18 cellular contexts compared by ENCODE assay signal in the genomic region with DNA sequence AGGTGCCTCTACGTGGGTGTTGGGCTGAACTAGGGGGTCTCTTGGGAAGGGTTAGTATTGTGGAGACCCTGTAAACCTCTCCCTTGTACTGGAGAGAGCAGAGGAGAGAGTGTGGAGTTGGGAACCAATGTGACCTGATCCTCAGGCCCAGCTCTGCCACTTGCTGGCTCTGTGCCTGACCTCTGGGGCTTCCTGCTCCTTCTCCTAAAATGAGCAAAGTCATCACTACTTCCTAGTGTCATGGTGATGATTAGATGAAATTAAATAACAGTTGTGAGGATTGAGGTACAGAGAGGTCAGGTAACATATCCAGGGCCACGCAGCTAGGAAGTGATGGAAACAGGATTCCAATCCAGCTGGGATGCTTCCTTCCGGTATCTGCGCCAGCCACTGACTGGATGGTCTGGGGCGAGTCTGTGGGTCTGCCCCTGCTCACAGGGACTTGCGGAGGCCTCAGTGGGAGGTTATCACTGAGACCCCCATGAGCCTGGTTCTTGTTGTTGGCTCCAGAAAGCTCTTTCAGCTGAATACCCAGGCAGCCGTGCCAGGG. TPM values are rescaled to one million over a fixed set of nuclear protein-coding genes. Genes with fewer than 3 reads are reported as not detected.
A peak's percentile ranks its signal among the peaks of the same experiment; 100 is the strongest.
DNase-seq lines count a peak whose midpoint lies in the region; ATAC-seq, FAIRE-seq and TF ChIP-seq lines count a peak whose summit lies in the region.
"Had no signal": no experiment of that assay in that cellular context is flagged by ENCODE, and none has a peak within 500 bp of the region (broad histone marks: within the 10 kb centered on the region; RNA-seq: fewer than 3 reads in every experiment).

No MANE protein-coding gene starts in this region.

- H3K79me1 ChIP-seq in IMR-90 (ENCODE audit: low read depth in 1 of 2, low read length in 2 of 2), result peaks cover 25 to 86% of the 10 kb centered on the region in 2 experiments

- no peak overlapping the region for H3K4me3 ChIP-seq in IMR-90 (ENCODE audit: insufficient read depth, low read depth, low read length)
- no peak overlapping the region for H3K4me3 ChIP-seq in astrocyte (ENCODE audit: insufficient read depth, low read depth, low read length)
- H3K4me3 ChIP-seq: breast epithelium had no signal

- no peaks in the 10 kb centered on the region for H3K27me3 Mint-ChIP-seq in activated CD4-positive, alpha-beta T cell treated with anti-CD3 and anti-CD28 coated beads, Interleukin-2, amount 10 ng/mL, durations not matched to agents 24 days and 14 days
- no peaks in the 10 kb centered on the region for H3K27me3 Mint-ChIP-seq in astrocyte (ENCODE audit: low read depth, unreplicated experiment)
- H3K27me3 Mint-ChIP-seq in neural crest cell (ENCODE audit: low read depth), result no peaks in the 10 kb centered on the region

- TF ChIP-seq POLR2A in IMR-90 (IDR thresholded peaks at IDR 0.05; ENCODE audit: low read depth, low read length), result no peak

- dilution Hi-C loops in IMR-90 (cut with HindIII; ENCODE audit: low sequenced_read_pairs, unreplicated experiment), result no loop called here

- no peak overlapping the region for H3K4me2 ChIP-seq in IMR-90 (ENCODE audit: low read depth, low read length)
- peak overlapping the region; percentile 63 for H3K4me2 ChIP-seq in astrocyte (ENCODE audit: low read length)

- no peak overlapping the region for H3K9ac ChIP-seq in IMR-90 (ENCODE audit: low read depth, low read length)
- peak overlapping the region; percentile 8 for H3K9ac ChIP-seq in astrocyte (ENCODE audit: low read length)

- peak overlapping the region; percentile 71 for H3K27ac ChIP-seq in IMR-90 (ENCODE audit: insufficient read depth, low read length)
- peak overlapping the region; percentile 33 for H3K27ac ChIP-seq in astrocyte (ENCODE audit: low read depth, low read length)

- H3K9me3 Mint-ChIP-seq in activated CD4-positive, alpha-beta T cell treated with anti-CD3 and anti-CD28 coated beads, Interleukin-2, amount 10 ng/mL, durations not matched to agents 24 days and 14 days, result no peaks in the 10 kb centered on the region
- peaks cover 4% of the 10 kb centered on the region for H3K9me3 Mint-ChIP-seq in astrocyte (ENCODE audit: unreplicated experiment)
- H3K9me3 Mint-ChIP-seq in neural crest cell, result no peaks in the 10 kb centered on the region

- H2AK9ac ChIP-seq in IMR-90 (replicated peaks; ENCODE audit: low read depth, low read length, poor library complexity), result peak overlapping the region; percentile 18

- peak overlapping the region; percentile 40 for H4K5ac ChIP-seq in IMR-90 (ENCODE audit: low read depth, low read length)

- no peaks in the 10 kb centered on the region for H3K9me3 ChIP-seq in IMR-90 (ENCODE audit: control insufficient read depth, insufficient read depth, low read length)
- H3K9me3 ChIP-seq in astrocyte (ENCODE audit: insufficient read depth, low read depth, low read length), result no peaks in the 10 kb centered on the region
- H3K9me3 ChIP-seq: breast epithelium had no signal

- H3K27ac Mint-ChIP-seq in activated CD4-positive, alpha-beta T cell treated with anti-CD3 and anti-CD28 coated beads, Interleukin-2, amount 10 ng/mL, durations not matched to agents 24 days and 14 days, result peak overlapping the region; percentile 92
- H3K27ac Mint-ChIP-seq in astrocyte (ENCODE audit: unreplicated experiment), result peak overlapping the region; percentile 91
- H3K27ac Mint-ChIP-seq in neural crest cell (ENCODE audit: unreplicated experiment), result peak overlapping the region; percentile 80

- H3K23ac ChIP-seq in IMR-90 (ENCODE audit: low read depth, low read length), result peak overlapping the region; percentile 84

- H3K4me3 Mint-ChIP-seq in activated CD4-positive, alpha-beta T cell treated with anti-CD3 and anti-CD28 coated beads, Interleukin-2, amount 10 ng/mL, durations not matched to agents 24 days and 14 days, result peak overlapping the region; percentile 79
- H3K4me3 Mint-ChIP-seq in astrocyte (ENCODE audit: unreplicated experiment) (peak overlapping the region; percentile 62), neural crest cell (no peak overlapping the region)

- no peak for TF ChIP-seq RAD21 in IMR-90 (IDR thresholded peaks at IDR 0.05; ENCODE audit: low read length)

- H3K4me1 Mint-ChIP-seq in activated CD4-positive, alpha-beta T cell treated with anti-CD3 and anti-CD28 coated beads, Interleukin-2, amount 10 ng/mL, durations not matched to agents 24 days and 14 days, result peaks cover 83% of the 10 kb centered on the region
- H3K4me1 Mint-ChIP-seq in astrocyte (ENCODE audit: low read depth, unreplicated experiment), result peaks cover 49% of the 10 kb centered on the region
- peaks cover 45% of the 10 kb centered on the region for H3K4me1 Mint-ChIP-seq in neural crest cell

- peaks cover 72% of the 10 kb centered on the region for H3K79me2 ChIP-seq in astrocyte (ENCODE audit: insufficient read depth, low read length)

- no peak for FAIRE-seq in astrocyte (lab: Jason Lieb, UNC)
- FAIRE-seq: D721Med, frontal cortex had no signal

- WGBS in IMR-90 (ENCODE audit: extremely low coverage in 2 of 2, insufficient read length in 1 of 2), 2 experiments, result 94% methylated on average over 5 of the region's 7 CpGs; no CpG with 5 or more reads in 1 of the 2 experiments

- H4K20me1 ChIP-seq in IMR-90 (ENCODE audit: insufficient read depth, low read length) (no peaks in the 10 kb centered on the region; the same call in 1 of the 2 replicates), astrocyte (ENCODE audit: insufficient read depth, low read length) (peaks cover 50% of the 10 kb centered on the region)

- DNase-seq in activated CD4-positive, alpha-beta T cell treated with anti-CD3 and anti-CD28 coated beads, Interleukin-2, amount 10 ng/mL, durations not matched to agents 24 days and 14 days, result no peak
- DNase-seq in activated CD4-positive, alpha-beta T cell treated with anti-CD3 and anti-CD28 coated beads, Interleukin-2, amount 50 U/mL, for 1 hour, result no peak
- DNase-seq in IMR-90 (no peak), astrocyte (ENCODE audit: low read depth) (no peak), neural crest cell (ENCODE audit: low read depth, low spot score) (no peak), NCI-H345 (lab: John Stamatoyannopoulos, UW) (no peak), HuH-7.5 (ENCODE audit: low spot score) (no peak)
- DNase-seq: ACHN; activated CD4-positive, alpha-beta T cell treated with anti-CD3 and anti-CD28 coated beads for 4 hours; activated gamma-delta T cell treated with Interleukin-2 at 50 U/mL for 16 hours; H7; NCI-H146; stimulated activated naive CD8-positive, alpha-beta T cell treated with anti-CD3 and anti-CD28 coated beads, Interleukin-15, Interleukin-2, amounts not matched to agents 100 U/mL and 50 U/mL, for 24 hours; SW 1271 had no signal

- CTCF ChIA-PET in IMR-90 (lab: Yijun Ruan, JAX), result interaction anchor here (1.1 kb wide), 1 partner anchor 206 kb away, joined by 4 read pairs; no protein-coding TSS in a partner anchor

- H2BK15ac ChIP-seq in IMR-90 (ENCODE audit: low read depth, low read length), result peak overlapping the region; percentile 59; the same call in 2 of the 3 replicates

- H3K9me1 ChIP-seq in IMR-90 (ENCODE audit: insufficient read depth, low read length), result peaks cover 39% of the 10 kb centered on the region

- intact Hi-C loops in activated CD4-positive, alpha-beta T cell treated with anti-CD3 and anti-CD28 coated beads, Interleukin-2, amount 10 ng/mL, durations not matched to agents 24 days and 14 days (cut with micrococcal nuclease), result loop anchor here (2.0 to 10.0 kb wide), 5 partner anchors 37 to 655 kb away; partner anchors contain the start of genes CNOT8, FAXDC2 and SAP30L
- intact Hi-C loops in IMR-90 (cut with micrococcal nuclease), result loop anchor here (2.0 kb wide), 1 partner anchor 77 kb away; no protein-coding TSS in a partner anchor

- peak overlapping the region; percentile 95 for H2AK5ac ChIP-seq in IMR-90 (ENCODE audit: low read depth, low read length)

- peaks cover 40% of the 10 kb centered on the region for H3K36me3 Mint-ChIP-seq in activated CD4-positive, alpha-beta T cell treated with anti-CD3 and anti-CD28 coated beads, Interleukin-2, amount 10 ng/mL, durations not matched to agents 24 days and 14 days (ENCODE audit: low read depth)
- H3K36me3 Mint-ChIP-seq in astrocyte (ENCODE audit: low read depth, unreplicated experiment), result peaks cover 37% of the 10 kb centered on the region
- peaks cover 2% of the 10 kb centered on the region for H3K36me3 Mint-ChIP-seq in neural crest cell (ENCODE audit: low read depth)

- peak overlapping the region; percentile 46 to 76; a peak in 3 of 4 replicates for H4K8ac ChIP-seq in IMR-90 (ENCODE audit: low read depth in 2 of 2, low read length in 2 of 2)

- H3K36me3 ChIP-seq in IMR-90 (ENCODE audit: control insufficient read depth, insufficient read depth, low read length) (peaks cover 2% of the 10 kb centered on the region; the same call in 1 of the 2 replicates), astrocyte (ENCODE audit: insufficient read depth, low read length) (peaks cover 10% of the 10 kb centered on the region)
- H3K36me3 ChIP-seq: breast epithelium had no signal

- BruUV-seq in IMR-90 (replicated peaks; lab: Mats Ljungman, UMichigan), result no TSS peak

- H3K4me1 ChIP-seq in IMR-90 (ENCODE audit: control insufficient read depth, insufficient read depth, low read length) (peaks cover 31% of the 10 kb centered on the region), astrocyte (ENCODE audit: insufficient read depth, low read length) (peaks cover 41% of the 10 kb centered on the region)

- H2BK20ac ChIP-seq in IMR-90 (ENCODE audit: low read depth, low read length), result peak overlapping the region; percentile 95

- H4K91ac ChIP-seq in IMR-90 (ENCODE audit: insufficient read depth, low read depth, low read length), result peak overlapping the region; percentile 82

- in situ Hi-C loops in IMR-90 (cut with MboI; ENCODE audit: low sequenced_read_pairs), result no loop called here

- H2BK120ac ChIP-seq in IMR-90 (ENCODE audit: low read depth, low read length), result peak overlapping the region; percentile 96

- H3K18ac ChIP-seq in IMR-90 (ENCODE audit: low read depth, low read length), result peak overlapping the region; percentile 36

- H3K4ac ChIP-seq in IMR-90 (ENCODE audit: low read depth, low read length), result peak overlapping the region; percentile 96

- no peaks in the 10 kb centered on the region for H3K27me3 ChIP-seq in IMR-90 (ENCODE audit: control insufficient read depth, insufficient read depth, low read length)
- H3K27me3 ChIP-seq in astrocyte (ENCODE audit: insufficient read depth, low read length), result no peaks in the 10 kb centered on the region
- H3K27me3 ChIP-seq: breast epithelium had no signal

- ATAC-seq in IMR-90 (ENCODE audit: low read depth), result no peak
- ATAC-seq in HG03457 (IDR thresholded peaks at IDR 0.05; ENCODE audit: unreplicated experiment), result no peak
- ATAC-seq: stimulated activated naive CD8-positive, alpha-beta T cell treated with anti-CD3 and anti-CD28 coated beads, Interleukin-15, Interleukin-2, amounts not matched to agents 100 U/mL and 50 U/mL, for 24 hours had no signal

- peak overlapping the region; percentile 88 for H3K14ac ChIP-seq in IMR-90 (replicated peaks; ENCODE audit: low read depth, low read length)

- peak overlapping the region; percentile 77 for H2BK5ac ChIP-seq in IMR-90 (ENCODE audit: low read depth, low read length, poor library complexity, severe bottlenecking)

- peak overlapping the region; percentile 86; the same call in 1 of the 2 replicates for H3K56ac ChIP-seq in IMR-90 (ENCODE audit: extremely low read depth, insufficient read depth, low read length)

- TF ChIP-seq CTCF in IMR-90 (conservative IDR thresholded peaks at IDR 0.05; ENCODE audit: low read depth, low read length) (no peak), astrocyte (IDR thresholded peaks at IDR 0.05; ENCODE audit: insufficient read depth, low read depth, low read length) (no peak), neural crest cell (conservative IDR thresholded peaks at IDR 0.05) (no peak)

- H2AFZ ChIP-seq in IMR-90 (replicated peaks; ENCODE audit: low read length, poor library complexity) (no peak overlapping the region), astrocyte (ENCODE audit: low read depth, low read length) (no peak overlapping the region)

- POLR2A ChIA-PET in IMR-90 (lab: Charles Lee; ENCODE audit: unreplicated experiment), result no interaction called here

RNA-seq across cellular contexts. Expression of gene GALNT10, which starts 9.2 kb away (rescaled TPM):
- total RNA-seq in activated CD4-positive, alpha-beta T cell treated with anti-CD3 and anti-CD28 coated beads, Interleukin-2, amount 10 ng/mL, durations not matched to agents 24 days and 14 days, result 42.7 and 50.7 TPM in 2 replicates
- total RNA-seq in IMR-90 (2012; rRNA removed), result 43.9 and 46.2 TPM in 2 replicates
- 66.8 and 67.0 TPM in 2 replicates for polyA plus RNA-seq in IMR-90 (2012; rRNA removed)
- polyA plus RNA-seq in IMR-90 (2012; cell fraction: cytosol; rRNA removed), result 21.9 and 22.7 TPM in 2 replicates
- 30.8 and 46.0 TPM in 2 replicates for polyA plus RNA-seq in IMR-90 (2012; cell fraction: nucleus; rRNA removed; ENCODE audit: low replicate concordance)
- total RNA-seq in astrocyte, result 96.1 and 118 TPM in 2 replicates
- 39.8 and 42.3 TPM in 2 replicates for total RNA-seq in neural crest cell
